Comparison of ENCODE assay signal across 17 cellular contexts in genomic region chr16:47928008-47928407, GRCh38.
A peak's percentile ranks its signal among the peaks of the same experiment; 100 is the strongest.
DNase-seq lines count a peak whose midpoint lies in the region; ATAC-seq and TF ChIP-seq lines count a peak whose summit lies in the region.
"Had no signal": no experiment of that assay in that cellular context is flagged by ENCODE, and none has a peak within 500 bp of the region (broad histone marks: within the 10 kb centered on the region; RNA-seq: fewer than 3 reads in every experiment).

No MANE protein-coding gene starts in this region.

- H4K20me1 ChIP-seq in smooth muscle cell (ENCODE audit: low read depth): no peaks in the 10 kb centered on the region

- POLR2A ChIA-PET in activated CD8-positive, alpha-beta T cell treated with anti-CD3 and anti-CD28 coated beads for 36 hours (lab: Charles Lee): no interaction called here
- POLR2A ChIA-PET in activated CD8-positive, alpha-beta T cell treated with anti-CD3 and anti-CD28 coated beads, Interleukin-2, amount 10 ng/mL, durations not matched to agents 7 days and 5 days (lab: Charles Lee): no interaction called here

- no peaks in the 10 kb centered on the region for H3K9me3 ChIP-seq in RWPE2 (ENCODE audit: severe bottlenecking)
- no peaks in the 10 kb centered on the region for H3K9me3 ChIP-seq in uterus
- H3K9me3 ChIP-seq in smooth muscle cell (replicated peaks; ENCODE audit: low read depth): no peaks in the 10 kb centered on the region

- H3K4me3 ChIP-seq in RWPE2 (ENCODE audit: severe bottlenecking) (no peak overlapping the region), uterus (no peak overlapping the region), smooth muscle cell (no peak overlapping the region)

- H3K9me3 Mint-ChIP-seq in activated CD8-positive, alpha-beta T cell treated with anti-CD3 and anti-CD28 coated beads for 36 hours: no peaks in the 10 kb centered on the region
- no peaks in the 10 kb centered on the region for H3K9me3 Mint-ChIP-seq in activated CD8-positive, alpha-beta T cell treated with anti-CD3 and anti-CD28 coated beads, Interleukin-2, amount 10 ng/mL, durations not matched to agents 7 days and 5 days (ENCODE audit: insufficient read depth)
- H3K9me3 Mint-ChIP-seq: activated CD4-positive, alpha-beta T cell treated with anti-CD3 and anti-CD28 coated beads, Interleukin-2, amount 10 ng/mL, durations not matched to agents 7 days and 5 days; activated naive CD4-positive, alpha-beta T cell treated with anti-CD3 and anti-CD28 coated beads, Interleukin-2, amount 50 U/mL, for 72 hours; dendritic cell treated with granulocyte-macrophage colony-stimulating factor and Interleukin-4, amounts not matched to agents 40 ng/mL and 50 ng/mL, for 4 days had no signal

- intact Hi-C loops in activated CD8-positive, alpha-beta T cell treated with anti-CD3 and anti-CD28 coated beads for 36 hours (cut with micrococcal nuclease): no loop called here
- intact Hi-C loops in uterus (cut with DNase I; ENCODE audit: low total_unique reads): no loop called here

- peak overlapping the region; percentile 27 for H3K27ac ChIP-seq in RWPE2 (ENCODE audit: poor library complexity, severe bottlenecking)
- H3K27ac ChIP-seq in uterus: no peak overlapping the region
- H3K27ac ChIP-seq in smooth muscle cell (ENCODE audit: low read depth): no peak overlapping the region
- H3K27ac ChIP-seq: epithelial cell of prostate had no signal

- H3K36me3 ChIP-seq in RWPE2 (ENCODE audit: low read depth): no peaks in the 10 kb centered on the region
- no peaks in the 10 kb centered on the region for H3K36me3 ChIP-seq in uterus
- no peaks in the 10 kb centered on the region for H3K36me3 ChIP-seq in smooth muscle cell (ENCODE audit: low read depth)

- H3K4me1 ChIP-seq in RWPE2 (ENCODE audit: insufficient read depth, poor library complexity, severe bottlenecking): peaks cover 11% of the 10 kb centered on the region
- H3K4me1 ChIP-seq in uterus: no peaks in the 10 kb centered on the region
- H3K4me1 ChIP-seq in smooth muscle cell (ENCODE audit: low read depth): no peaks in the 10 kb centered on the region

- DNase-seq in activated CD8-positive, alpha-beta T cell treated with anti-CD3 and anti-CD28 coated beads for 36 hours: peak; percentile 6
- DNase-seq in activated CD8-positive, alpha-beta T cell treated with anti-CD3 and anti-CD28 coated beads, Interleukin-2, amount 10 ng/mL, durations not matched to agents 7 days and 5 days: no peak
- peak; percentile 60 for DNase-seq in HT-29 (ENCODE audit: low spot score)
- DNase-seq in RWPE2 (ENCODE audit: low spot score): no peak
- DNase-seq in left kidney (ENCODE audit: low read depth, low spot score): peak; percentile 16
- DNase-seq in uterus: no peak
- DNase-seq in smooth muscle cell (lab: John Stamatoyannopoulos, UW; ENCODE audit: unreplicated experiment): no peak
- no peak for DNase-seq in medulla oblongata (ENCODE audit: extremely low spot score)
- DNase-seq: activated CD4-positive, alpha-beta T cell treated with anti-CD3 and anti-CD28 coated beads, Interleukin-2, amount 10 ng/mL, durations not matched to agents 7 days and 5 days; activated T-cell treated with anti-CD3 and anti-CD28 coated beads, Interleukin-2, amount 50 U/mL, for 1 hour; COR-L47; H7; Kasumi-1; NCI-H2227 treated with DMSO at 0.1 percent for 48 hours had no signal

- CTCF ChIA-PET in activated CD8-positive, alpha-beta T cell treated with anti-CD3 and anti-CD28 coated beads for 36 hours (lab: Charles Lee): no interaction called here
- CTCF ChIA-PET in activated CD8-positive, alpha-beta T cell treated with anti-CD3 and anti-CD28 coated beads, Interleukin-2, amount 10 ng/mL, durations not matched to agents 7 days and 5 days (lab: Charles Lee): no interaction called here

- H3K4me2 ChIP-seq in smooth muscle cell: no peak overlapping the region

- H3K9ac ChIP-seq in smooth muscle cell (ENCODE audit: low read depth): no peak overlapping the region

- H3K4me3 Mint-ChIP-seq in activated CD8-positive, alpha-beta T cell treated with anti-CD3 and anti-CD28 coated beads for 36 hours: no peak overlapping the region
- H3K4me3 Mint-ChIP-seq in activated CD8-positive, alpha-beta T cell treated with anti-CD3 and anti-CD28 coated beads, Interleukin-2, amount 10 ng/mL, durations not matched to agents 7 days and 5 days: no peak overlapping the region
- H3K4me3 Mint-ChIP-seq: activated CD4-positive, alpha-beta T cell treated with anti-CD3 and anti-CD28 coated beads, Interleukin-2, amount 10 ng/mL, durations not matched to agents 7 days and 5 days; dendritic cell treated with granulocyte-macrophage colony-stimulating factor and Interleukin-4, amounts not matched to agents 40 ng/mL and 50 ng/mL, for 4 days had no signal

- no peaks in the 10 kb centered on the region for H3K4me1 Mint-ChIP-seq in activated CD8-positive, alpha-beta T cell treated with anti-CD3 and anti-CD28 coated beads for 36 hours (ENCODE audit: low read depth)
- no peaks in the 10 kb centered on the region for H3K4me1 Mint-ChIP-seq in activated CD8-positive, alpha-beta T cell treated with anti-CD3 and anti-CD28 coated beads, Interleukin-2, amount 10 ng/mL, durations not matched to agents 7 days and 5 days (ENCODE audit: low read depth)
- H3K4me1 Mint-ChIP-seq: activated CD4-positive, alpha-beta T cell treated with anti-CD3 and anti-CD28 coated beads, Interleukin-2, amount 10 ng/mL, durations not matched to agents 7 days and 5 days had no signal

- H2AFZ ChIP-seq in smooth muscle cell (ENCODE audit: low read depth): no peak overlapping the region

- no peaks in the 10 kb centered on the region for H3K79me2 ChIP-seq in smooth muscle cell (ENCODE audit: low read depth)

- TF ChIP-seq POLR2A in uterus (IDR thresholded peaks at IDR 0.05): no peak

- no peaks in the 10 kb centered on the region for H3K27me3 ChIP-seq in RWPE2 (ENCODE audit: insufficient read depth, poor library complexity, severe bottlenecking)
- H3K27me3 ChIP-seq in uterus: no peaks in the 10 kb centered on the region
- H3K27me3 ChIP-seq in smooth muscle cell (ENCODE audit: low read depth): no peaks in the 10 kb centered on the region

- H3K27me3 Mint-ChIP-seq in activated CD8-positive, alpha-beta T cell treated with anti-CD3 and anti-CD28 coated beads for 36 hours: peaks cover 3% of the 10 kb centered on the region
- H3K27me3 Mint-ChIP-seq in activated CD8-positive, alpha-beta T cell treated with anti-CD3 and anti-CD28 coated beads, Interleukin-2, amount 10 ng/mL, durations not matched to agents 7 days and 5 days (ENCODE audit: low read depth): no peaks in the 10 kb centered on the region
- H3K27me3 Mint-ChIP-seq: activated CD4-positive, alpha-beta T cell treated with anti-CD3 and anti-CD28 coated beads, Interleukin-2, amount 10 ng/mL, durations not matched to agents 7 days and 5 days; dendritic cell treated with granulocyte-macrophage colony-stimulating factor and Interleukin-4, amounts not matched to agents 40 ng/mL and 50 ng/mL, for 4 days had no signal

- H3K36me3 Mint-ChIP-seq in activated CD8-positive, alpha-beta T cell treated with anti-CD3 and anti-CD28 coated beads for 36 hours (ENCODE audit: low read depth): no peaks in the 10 kb centered on the region
- H3K36me3 Mint-ChIP-seq in activated CD8-positive, alpha-beta T cell treated with anti-CD3 and anti-CD28 coated beads, Interleukin-2, amount 10 ng/mL, durations not matched to agents 7 days and 5 days (ENCODE audit: low read depth): no peaks in the 10 kb centered on the region
- H3K36me3 Mint-ChIP-seq: activated naive CD4-positive, alpha-beta T cell treated with anti-CD3 and anti-CD28 coated beads, Interleukin-2, amount 50 U/mL, for 72 hours had no signal

- 90% methylated on average over 9 of the region's 9 CpGs for WGBS in smooth muscle cell (ENCODE audit: low lambda C conversion rate)

- TF ChIP-seq CTCF in activated CD8-positive, alpha-beta T cell treated with anti-CD3 and anti-CD28 coated beads for 36 hours (IDR thresholded peaks at IDR 0.05): no peak
- TF ChIP-seq CTCF in RWPE2 (IDR thresholded peaks at IDR 0.05; ENCODE audit: poor library complexity, severe bottlenecking) (no peak), uterus (IDR thresholded peaks at IDR 0.05) (no peak), smooth muscle cell (IDR thresholded peaks at IDR 0.05; ENCODE audit: borderline replicate concordance, insufficient read depth, poor library complexity, severe bottlenecking) (no peak)

- ATAC-seq in activated CD8-positive, alpha-beta T cell treated with anti-CD3 and anti-CD28 coated beads for 36 hours: no peak
- no peak for ATAC-seq in activated CD8-positive, alpha-beta T cell treated with anti-CD3 and anti-CD28 coated beads, Interleukin-2, amount 10 ng/mL, durations not matched to agents 7 days and 5 days
- no peak for ATAC-seq in RWPE2 (ENCODE audit: low read depth)
- ATAC-seq: activated naive CD4-positive, alpha-beta T cell treated with anti-CD3 and anti-CD28 coated beads, Interleukin-2, amount 50 U/mL, for 72 hours had no signal

- H3F3A ChIP-seq in smooth muscle cell (ENCODE audit: low read depth): no peaks in the 10 kb centered on the region

- H3K27ac Mint-ChIP-seq in activated CD8-positive, alpha-beta T cell treated with anti-CD3 and anti-CD28 coated beads for 36 hours: no peak overlapping the region
- no peak overlapping the region for H3K27ac Mint-ChIP-seq in activated CD8-positive, alpha-beta T cell treated with anti-CD3 and anti-CD28 coated beads, Interleukin-2, amount 10 ng/mL, durations not matched to agents 7 days and 5 days
- H3K27ac Mint-ChIP-seq: activated CD4-positive, alpha-beta T cell treated with anti-CD3 and anti-CD28 coated beads, Interleukin-2, amount 10 ng/mL, durations not matched to agents 7 days and 5 days; activated naive CD4-positive, alpha-beta T cell treated with anti-CD3 and anti-CD28 coated beads, Interleukin-2, amount 50 U/mL, for 72 hours; dendritic cell treated with granulocyte-macrophage colony-stimulating factor and Interleukin-4, amounts not matched to agents 40 ng/mL and 50 ng/mL, for 4 days had no signal

Comparison
In these comparisons a context has a peak if more than half of its experiments do, and no peak if none do; other contexts are left out.
1. DNase-seq: peak in activated CD8-positive, alpha-beta T cell treated with anti-CD3 and anti-CD28 coated beads for 36 hours (single experiment), HT-29 (single experiment) and left kidney (single experiment); none in activated CD8-positive, alpha-beta T cell treated with anti-CD3 and anti-CD28 coated beads, Interleukin-2, amount 10 ng/mL, durations not matched to agents 7 days and 5 days (single experiment), RWPE2 (single experiment), uterus (0 of 2), smooth muscle cell (single experiment) and medulla oblongata (single experiment).